28 cellular contexts compared by ENCODE assay signal in the genomic region with DNA sequence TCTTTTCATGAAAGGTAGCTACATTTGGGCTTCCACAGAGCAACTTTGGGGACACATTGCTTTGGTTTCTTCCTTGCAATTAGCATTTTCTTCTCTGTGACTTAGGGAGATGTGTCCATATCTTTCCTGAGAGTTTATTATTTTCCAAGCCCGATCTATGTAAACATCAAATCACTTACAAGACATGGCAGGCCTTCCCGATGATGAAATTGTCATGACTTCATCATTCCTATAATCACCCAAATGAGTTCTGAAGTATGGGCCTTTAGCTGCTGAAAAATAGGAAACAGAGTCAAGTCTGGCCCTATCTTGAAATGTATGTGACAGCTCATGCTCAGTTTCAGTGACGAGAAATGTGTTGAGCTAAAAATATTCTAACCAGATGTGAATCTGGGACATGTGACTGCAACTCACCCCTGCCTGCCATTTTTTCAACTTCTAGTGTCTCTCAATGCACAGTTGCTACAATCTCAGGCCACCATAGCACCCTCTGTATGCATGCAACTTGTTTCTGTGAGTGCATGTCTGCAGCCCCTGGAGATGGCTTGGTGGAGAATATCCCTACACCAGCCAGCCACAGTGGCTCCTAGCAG.
"Had no signal": no experiment of that assay in that cellular context is flagged by ENCODE, and none has a peak within 500 bp of the region (broad histone marks: within the 10 kb centered on the region; RNA-seq: fewer than 3 reads in every experiment).

No MANE protein-coding gene starts in this region.

- FAIRE-seq: kidney, TTC549 had no signal

- H3K9me3 ChIP-seq: ascending aorta, heart left ventricle, neutrophil, right lobe of liver, tibial nerve had no signal

- H3K27ac ChIP-seq: ascending aorta, coronary artery, dorsolateral prefrontal cortex, heart left ventricle, neutrophil, right lobe of liver, tibial nerve, WERI-Rb-1 had no signal

- H3K27me3 ChIP-seq: ascending aorta, neutrophil, right lobe of liver, tibial nerve had no signal

- H3K4me1 ChIP-seq: ascending aorta, heart left ventricle, right lobe of liver, tibial nerve had no signal

- H3K36me3 ChIP-seq: ascending aorta, heart left ventricle, neutrophil, right lobe of liver, tibial nerve, WERI-Rb-1 had no signal

- ATAC-seq: activated CD4-positive, CD25-positive, alpha-beta regulatory T cell treated with anti-CD3 and anti-CD28 coated beads, Interleukin-2, amount 50 U/mL, for 24 hours; heart left ventricle; left colon; right lobe of liver had no signal

- DNase-seq: activated CD4-positive, alpha-beta memory T cell treated with anti-CD3 and anti-CD28 coated beads for 36 hours; activated CD4-positive, alpha-beta T cell treated with anti-CD3 and anti-CD28 coated beads for 48 hours; activated CD8-positive, alpha-beta memory T cell treated with anti-CD3 and anti-CD28 coated beads, Interleukin-2, amount 50 U/mL, for 4 hours; activated gamma-delta T cell; activated naive CD4-positive, alpha-beta T cell treated with anti-CD3 and anti-CD28 coated beads, Interleukin-2, amount 10 ng/mL, durations not matched to agents 7 days and 5 days; activated naive CD8-positive, alpha-beta T cell treated with anti-CD3 and anti-CD28 coated beads, Interleukin-2, amount 10 ng/mL, durations not matched to agents 7 days and 5 days; activated T-cell treated with anti-CD3 and anti-CD28 coated beads, Interleukin-2, amount 50 U/mL, for 24 hours; dorsolateral prefrontal cortex; effector memory CD4-positive, alpha-beta T cell; erythroblast; foreskin fibroblast; heart left ventricle; hypothalamus; immature natural killer cell; kidney; left colon; naive B cell; nephron progenitor cell; right lobe of liver; stimulated activated CD4-positive, alpha-beta T cell treated with anti-CD3 and anti-CD28 coated beads, Interleukin-2, amount 100 ng/mL, for 48 hours; stimulated activated naive CD4-positive, alpha-beta T cell treated with Interleukin-2 at 50 U/mL for 16 hours; WERI-Rb-1 had no signal

- H3K4me3 ChIP-seq: ascending aorta, coronary artery, dorsolateral prefrontal cortex, heart left ventricle, right lobe of liver, tibial nerve had no signal
